In genomic region chrX:115089419-115089818, GRCh38 we compare ENCODE assay signal across 11 cellular contexts.
"Had no signal": no experiment of that assay in that cellular context is flagged by ENCODE, and none has a peak within 500 bp of the region (broad histone marks: within the 10 kb centered on the region; RNA-seq: fewer than 3 reads in every experiment).

No MANE protein-coding gene starts in this region.

- H2AFZ ChIP-seq: GM23248, GM23338 had no signal

- ATAC-seq: GM23338, HCT116 had no signal

- H3K4me3 Mint-ChIP-seq: GM23338, H9, HFFc6 had no signal

- FAIRE-seq: H1, H54 had no signal

- H3K9me3 ChIP-seq: HAP-1 had no signal

- H3K9ac ChIP-seq: GM23248 had no signal

- H3K4me1 Mint-ChIP-seq: GM23338 had no signal

- H3K27ac ChIP-seq: GM23248 had no signal

- H3K4me3 ChIP-seq: GM23248, GM23338, HAP-1 had no signal

- H3K27ac Mint-ChIP-seq: GM23338, H9, HFFc6 had no signal

- H3K4me1 ChIP-seq: HAP-1 had no signal

- DNase-seq: GM23248, GOT3, H7, H9, HCEC 1CT, HFFc6 had no signal

- H3K4me2 ChIP-seq: GM23338 had no signal

- H3K36me3 ChIP-seq: HAP-1 had no signal
